In genomic region chr9:99103909-99104458, GRCh38 we compare ENCODE assay signal across 8 cellular contexts. TPM values are rescaled to one million over a fixed set of nuclear protein-coding genes. Genes with fewer than 3 reads are reported as not detected.
DNase-seq lines count a peak whose midpoint lies in the region; ATAC-seq and TF ChIP-seq lines count a peak whose summit lies in the region.

No MANE protein-coding gene starts in this region.

- no peak for TF ChIP-seq POLR2A in esophagus muscularis mucosa (IDR thresholded peaks at IDR 0.05; ENCODE audit: low read depth)

- H3K36me3 Mint-ChIP-seq in T-helper 17 cell (ENCODE audit: low read depth): no peaks in the 10 kb centered on the region

- peaks cover 41% of the 10 kb centered on the region for H3K4me1 Mint-ChIP-seq in T-helper 17 cell

- DNase-seq in G401 (ENCODE audit: low spot score) (peak; percentile 61), T-helper 17 cell (no peak), esophagus muscularis mucosa (ENCODE audit: extremely low spot score) (no peak), RPMI8226 (no peak)
- no peak for DNase-seq in activated CD8-positive, alpha-beta memory T cell treated with anti-CD3 and anti-CD28 coated beads, Interleukin-2, amount 50 U/mL, for 4 hours

- H3K36me3 ChIP-seq in esophagus muscularis mucosa (no peaks in the 10 kb centered on the region), neural cell (ENCODE audit: insufficient read depth, low read length) (no peaks in the 10 kb centered on the region)

- no peaks in the 10 kb centered on the region for H3K9me3 ChIP-seq in T-helper 17 cell (ENCODE audit: control insufficient read depth, low read length, poor library complexity, severe bottlenecking)
- H3K9me3 ChIP-seq in esophagus muscularis mucosa: no peaks in the 10 kb centered on the region
- no peaks in the 10 kb centered on the region for H3K9me3 ChIP-seq in neural cell (ENCODE audit: low read length)

- H3K4me1 ChIP-seq in esophagus muscularis mucosa: peaks cover 44 to 57% (median 48%) of the 10 kb centered on the region in 4 donors

- no peaks in the 10 kb centered on the region for H3F3A ChIP-seq in neural cell (ENCODE audit: insufficient read depth, low read length, poor library complexity, severe bottlenecking)

- peak overlapping the region; percentile 87 to 97 (median 96) for H3K4me3 ChIP-seq in esophagus muscularis mucosa
- H3K4me3 ChIP-seq in neural cell (ENCODE audit: low read length): peak overlapping the region; percentile 76

- TF ChIP-seq EP300 in esophagus muscularis mucosa (IDR thresholded peaks at IDR 0.05): no peak
- no peak for TF ChIP-seq EP300 in neural cell (conservative IDR thresholded peaks at IDR 0.05; ENCODE audit: poor library complexity, severe bottlenecking)

- no peaks in the 10 kb centered on the region for H4K20me1 ChIP-seq in neural cell (ENCODE audit: insufficient read depth)

- H3K9ac ChIP-seq in neural cell (ENCODE audit: low read length): peak overlapping the region; percentile 61

- H3K4me2 ChIP-seq in neural cell (ENCODE audit: low read length): peak overlapping the region; percentile 53

- H3K27ac ChIP-seq in esophagus muscularis mucosa (replicated peaks in 1 of 4) (peak overlapping the region; percentile 89 to 96 (median 93)), neural cell (ENCODE audit: low read length) (peak overlapping the region; percentile 36)

- intact Hi-C loops in esophagus muscularis mucosa (cut with DNase I): loop anchor here (10.0 kb wide), 1 partner anchor 51 kb away; no protein-coding TSS in a partner anchor

- in situ Hi-C loops in G401 (cut with HindIII; ENCODE audit: low sequenced_read_pairs): no loop called here

- H3K9me2 ChIP-seq in neural cell (ENCODE audit: insufficient read depth, low read length): no peaks in the 10 kb centered on the region

- no peaks in the 10 kb centered on the region for H3K27me3 ChIP-seq in esophagus muscularis mucosa
- no peaks in the 10 kb centered on the region for H3K27me3 ChIP-seq in neural cell (ENCODE audit: insufficient read depth, low read depth, low read length)

- H3K27me3 Mint-ChIP-seq in T-helper 17 cell: no peaks in the 10 kb centered on the region

- H3K4me3 Mint-ChIP-seq in T-helper 17 cell: peak overlapping the region; percentile 95

- ATAC-seq in T-helper 17 cell (no peak), HG03432 (IDR thresholded peaks at IDR 0.05; ENCODE audit: unreplicated experiment) (no peak), HG03342 (IDR thresholded peaks at IDR 0.05; ENCODE audit: unreplicated experiment) (no peak)

- no peak for TF ChIP-seq RAD21 in neural cell (conservative IDR thresholded peaks at IDR 0.05)

- TF ChIP-seq CTCF in esophagus muscularis mucosa (IDR thresholded peaks at IDR 0.05): no peak
- TF ChIP-seq CTCF in neural cell (IDR thresholded peaks at IDR 0.05; ENCODE audit: poor library complexity, severe bottlenecking): no peak

- H3K27ac Mint-ChIP-seq in T-helper 17 cell: peak overlapping the region; percentile 94

- peak overlapping the region; percentile 71 for H2AFZ ChIP-seq in neural cell (ENCODE audit: low read depth, low read length)

- peaks cover 35% of the 10 kb centered on the region for H3K79me2 ChIP-seq in neural cell (replicated peaks; ENCODE audit: insufficient read depth, low read length)

- WGBS in esophagus muscularis mucosa: 7% methylated on average over 12 of the region's 14 CpGs

TF ChIP-seq in neural cell, 6 proteins besides CTCF, POLR2A, EP300 and RAD21:
- no peak for TF ChIP-seq TAF1 (IDR thresholded peaks at IDR 0.05; ENCODE audit: low read depth)

RNA-seq across cellular contexts. Expression of gene TGFBR1, which starts 0.9 kb away (rescaled TPM):
- total RNA-seq in G401 (2014; rRNA removed; shearing (Covaris generic)): 16.2 and 16.9 TPM in 2 replicates
- total RNA-seq in T-helper 17 cell: 10 to 100 TPM; 23.5 to 29.1 TPM
- total RNA-seq in esophagus muscularis mucosa: 10 to 100 TPM; 33.7 to 63.1 (median 48.1) TPM
- polyA plus RNA-seq in neural cell: 70.6 and 78.0 TPM in 2 replicates
- polyA minus RNA-seq in neural cell: 160 and 168 TPM in 2 replicates
